In the genomic region with DNA sequence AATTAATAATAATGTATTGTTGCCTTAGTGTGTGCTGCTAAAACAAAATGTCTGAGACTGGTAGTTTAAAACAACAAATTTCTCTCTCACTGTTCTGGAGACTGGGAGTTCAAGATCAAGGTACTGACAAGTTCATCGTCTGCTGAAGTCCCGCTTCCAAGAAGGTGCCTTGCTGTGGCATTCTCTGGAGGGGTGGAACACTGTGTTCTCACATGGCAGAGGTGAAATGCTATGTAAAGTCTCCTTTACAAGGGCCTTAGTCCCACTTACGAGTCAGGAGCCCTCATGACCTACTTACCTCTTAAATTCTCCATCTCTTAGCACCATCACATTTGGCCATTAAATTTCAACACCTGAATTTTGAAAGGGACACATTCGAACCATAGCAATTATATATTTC, we compare ENCODE assay signal across 33 cellular contexts.
"Had no signal": no experiment of that assay in that cellular context is flagged by ENCODE, and none has a peak within 500 bp of the region (broad histone marks: within the 10 kb centered on the region; RNA-seq: fewer than 3 reads in every experiment).

No MANE protein-coding gene starts in this region.

- H3K9me3 ChIP-seq: adrenal gland, body of pancreas, breast epithelium had no signal

- DNase-seq: activated CD4-positive, alpha-beta memory T cell treated with anti-CD3 and anti-CD28 coated beads, Interleukin-2, amount 10 ng/mL, durations not matched to agents 7 days and 5 days; activated CD4-positive, alpha-beta T cell treated with anti-CD3 and anti-CD28 coated beads for 1 hour; activated CD4-positive, alpha-beta T cell treated with anti-CD3 and anti-CD28 coated beads for 36 hours; activated CD4-positive, alpha-beta T cell treated with anti-CD3 and anti-CD28 coated beads for 48 hours; activated CD4-positive, alpha-beta T cell treated with anti-CD3 and anti-CD28 coated beads, Interleukin-2, amount 10 ng/mL, durations not matched to agents 7 days and 5 days; activated CD4-positive, alpha-beta T cell treated with anti-CD3 and anti-CD28 coated beads, Interleukin-2, amount 50 U/mL, for 48 hours; activated CD4-positive, CD25-positive, alpha-beta regulatory T cell; activated CD8-positive, alpha-beta memory T cell treated with anti-CD3 and anti-CD28 coated beads for 24 hours; activated CD8-positive, alpha-beta memory T cell treated with anti-CD3 and anti-CD28 coated beads, Interleukin-2, amount 10 ng/mL, durations not matched to agents 7 days and 5 days; activated CD8-positive, alpha-beta memory T cell treated with anti-CD3 and anti-CD28 coated beads, Interleukin-2, amount 50 U/mL, for 48 hours; activated CD8-positive, alpha-beta T cell treated with anti-CD3 and anti-CD28 coated beads, Interleukin-2, amount 10 ng/mL, durations not matched to agents 7 days and 5 days; activated effector memory CD4-positive, alpha-beta T cell treated with Interleukin-2 at 50 U/mL for 16 hours; activated gamma-delta T cell treated with Interleukin-2 at 50 U/mL for 16 hours; activated naive CD4-positive, alpha-beta T cell; activated naive CD4-positive, alpha-beta T cell treated with anti-CD3 and anti-CD28 coated beads for 36 hours; activated naive CD4-positive, alpha-beta T cell treated with anti-CD3 and anti-CD28 coated beads, Interleukin-2, amount 50 U/mL, for 16 hours; activated naive CD8-positive, alpha-beta T cell treated with anti-CD3 and anti-CD28 coated beads for 36 hours; activated T-cell treated with anti-CD3 and anti-CD28 coated beads, Interleukin-2, amount 50 U/mL, for 24 hours; activated T-cell treated with anti-CD3 and anti-CD28 coated beads, Interleukin-2, amount 50 U/mL, for 48 hours; adrenal gland; amniotic stem cell; aorta; body of pancreas; brain microvascular endothelial cell; central memory CD4-positive, alpha-beta T cell; T-helper 1 cell; T-helper 2 cell; T-helper 9 cell; WERI-Rb-1 had no signal

- ATAC-seq: activated CD4-positive, alpha-beta T cell treated with anti-CD3 and anti-CD28 coated beads for 36 hours; activated CD4-positive, CD25-positive, alpha-beta regulatory T cell treated with anti-CD3 and anti-CD28 coated beads, Interleukin-2, amount 50 U/mL, for 24 hours; activated CD8-positive, alpha-beta memory T cell treated with anti-CD3 and anti-CD28 coated beads, Interleukin-2, amount 10 ng/mL, durations not matched to agents 7 days and 5 days; activated CD8-positive, alpha-beta T cell treated with anti-CD3 and anti-CD28 coated beads, Interleukin-2, amount 10 ng/mL, durations not matched to agents 7 days and 5 days; activated naive CD4-positive, alpha-beta T cell treated with anti-CD3 and anti-CD28 coated beads, Interleukin-2, amount 50 U/mL, for 72 hours; body of pancreas; WTC11 had no signal

- H3K27me3 ChIP-seq: adrenal gland, body of pancreas, brain microvascular endothelial cell, breast epithelium had no signal

- H3K4me1 ChIP-seq: adrenal gland, body of pancreas, breast epithelium had no signal

- H3K4me3 ChIP-seq: adrenal gland, body of pancreas, breast epithelium had no signal

- H3K36me3 ChIP-seq: adrenal gland, brain microvascular endothelial cell, breast epithelium, WERI-Rb-1 had no signal

- H3K27ac ChIP-seq: adrenal gland, body of pancreas, brain microvascular endothelial cell, breast epithelium, WERI-Rb-1 had no signal
